In genomic region chr3:49021813-49022720, GRCh38 we compare ENCODE assay signal across 8 cellular contexts. TPM values are rescaled to one million over a fixed set of nuclear protein-coding genes. Genes with fewer than 3 reads are reported as not detected.
DNase-seq lines count a peak whose midpoint lies in the region; ATAC-seq, FAIRE-seq and TF ChIP-seq lines count a peak whose summit lies in the region.

Gene NDUFAF3 (plus strand): TSS chr3:49022121. CDS start chr3:49022145, 24 bp downstream.

- peak; percentile 40 for FAIRE-seq in urothelium cell line (lab: Jason Lieb, UNC)

- intact Hi-C loops in T-helper 1 cell treated with Interleukin-12 subunit alpha and Interleukin-12 subunit beta and Interleukin-4 antibody, amounts not matched to agents 30 ng/mL and 1 ng/mL, for 36 hours (cut with micrococcal nuclease): loop anchor here (1.0 to 10.0 kb wide), 15 partner anchors 7 to 1273 kb away; partner anchors contain the start of genes ARIH2, CCDC71, CDC25A and GMPPB
- intact Hi-C loops in left ventricle myocardium inferior (cut with micrococcal nuclease) (no loop called here), psoas muscle (cut with DNase I) (no loop called here)

- 0 to 1% (median 0%) methylated on average over 61 to 83 of the region's 83 CpGs for WGBS in psoas muscle, 3 donors

- in situ Hi-C loops in GM13976 (cut with MboI; ENCODE audit: low sequenced_read_pairs, unreplicated experiment): no loop called here

- H3K4me3 ChIP-seq in left ventricle myocardium inferior (peak within 1 kb of the TSS; percentile 86), psoas muscle (peak within 1 kb of the TSS; percentile 86)

- peak; percentile 99 for TF ChIP-seq CTCF in GM13976 (IDR thresholded peaks at IDR 0.05; ENCODE audit: borderline replicate concordance, control extremely low read depth, extremely low read depth, insufficient read depth, missing control alignments)
- peak; percentile 99 for TF ChIP-seq CTCF in left ventricle myocardium inferior (IDR thresholded peaks at IDR 0.05; ENCODE audit: borderline replicate concordance)
- peak; percentile 94 for TF ChIP-seq CTCF in psoas muscle (IDR thresholded peaks at IDR 0.05)

- DNase-seq in GM13976 (ENCODE audit: low spot score) (peak; percentile 91), NCI-H128 (lab: John Stamatoyannopoulos, UW; ENCODE audit: unreplicated experiment) (peak; percentile 86), amniotic epithelial cell (ENCODE audit: low read depth) (peak; percentile 88), left ventricle myocardium inferior (peak; percentile 94), psoas muscle (peak; percentile 96 to 98), urothelium cell line (ENCODE audit: low spot score) (peak; percentile 93)

- H3K27me3 ChIP-seq in left ventricle myocardium inferior (ENCODE audit: low read depth): no peaks in the 10 kb centered on the region
- no peaks in the 10 kb centered on the region for H3K27me3 ChIP-seq in psoas muscle (ENCODE audit: insufficient read depth in 3 of 3, low read length in 2 of 3)

- H3K27ac ChIP-seq in left ventricle myocardium inferior (replicated peaks) (peak within 1 kb of the TSS; percentile 98), psoas muscle (peak within 1 kb of the TSS; percentile 98)

- no peaks in the 10 kb centered on the region for H3K9me3 ChIP-seq in left ventricle myocardium inferior (replicated peaks)
- no peaks in the 10 kb centered on the region for H3K9me3 ChIP-seq in psoas muscle

- ATAC-seq in HG02763 (IDR thresholded peaks at IDR 0.05; ENCODE audit: unreplicated experiment) (peak; percentile 58), psoas muscle (peak; percentile 87 to 90 (median 87))

- H3K4me1 ChIP-seq in left ventricle myocardium inferior: peaks cover 85% of the 10 kb centered on the region
- peaks cover 51% of the 10 kb centered on the region for H3K4me1 ChIP-seq in psoas muscle

- H3K36me3 ChIP-seq in left ventricle myocardium inferior: peaks cover 40% of the 10 kb centered on the region
- H3K36me3 ChIP-seq in psoas muscle (ENCODE audit: insufficient read depth in 1 of 2, low read depth in 1 of 2): peaks cover 5 to 45% of the 10 kb centered on the region in 2 donors

RNA-seq across cellular contexts. Expression of gene NDUFAF3, which starts in this region (rescaled TPM):
- total RNA-seq in T-helper 1 cell treated with Interleukin-12 subunit alpha and Interleukin-12 subunit beta and Interleukin-4 antibody, amounts not matched to agents 30 ng/mL and 1 ng/mL, for 36 hours: 119 and 120 TPM in 2 replicates
- 159 TPM for total RNA-seq in left ventricle myocardium inferior
- 100 to 1,000 TPM; 100 to 150 (median 112) TPM for total RNA-seq in psoas muscle
- 10 to 100 TPM; 60.6 to 98.8 (median 85.7) TPM for polyA plus RNA-seq in psoas muscle

Comparison
In these comparisons a context has a peak if more than half of its experiments do, and no peak if none do; other contexts are left out.
1. Peak in every context shown above with its lines: DNase-seq, ATAC-seq, H3K4me3 ChIP-seq and H3K27ac ChIP-seq.